Comparison of ENCODE assay signal across 8 cellular contexts in the genomic region with DNA sequence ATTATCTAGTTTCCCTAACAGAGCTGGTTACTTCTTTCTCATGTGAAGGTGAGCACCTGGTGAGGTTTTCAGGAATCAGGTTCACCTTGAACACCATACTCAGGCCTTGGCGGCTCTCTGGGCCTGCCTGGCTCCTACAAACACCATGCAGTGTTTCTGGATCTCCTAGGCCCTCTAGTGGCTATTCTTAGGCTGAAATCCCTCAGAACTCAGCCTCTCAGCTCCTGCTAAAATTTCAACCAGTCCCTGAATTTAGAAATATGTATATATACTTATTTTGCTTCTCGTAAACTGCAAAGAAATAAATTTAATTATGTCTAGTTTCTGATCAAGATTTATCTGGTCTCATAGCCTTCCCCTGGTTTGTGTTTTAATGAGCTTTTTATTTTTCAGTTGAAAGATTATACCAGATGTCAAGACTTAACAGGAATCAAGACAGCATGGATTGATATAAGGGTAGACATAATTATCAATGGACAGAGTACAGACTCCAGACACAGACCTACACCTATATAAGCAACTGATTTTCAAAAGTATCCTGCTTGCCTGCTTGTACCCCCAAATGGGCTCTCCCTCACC. TPM values are rescaled to one million over a fixed set of nuclear protein-coding genes. Genes with fewer than 3 reads are reported as not detected.
DNase-seq lines count a peak whose midpoint lies in the region; ATAC-seq and TF ChIP-seq lines count a peak whose summit lies in the region.

No MANE protein-coding gene starts in this region.

- peak; percentile 79 for ATAC-seq in GM18498 (IDR thresholded peaks at IDR 0.05; ENCODE audit: unreplicated experiment)
- peak; percentile 81 for ATAC-seq in HG03139 (IDR thresholded peaks at IDR 0.05; ENCODE audit: unreplicated experiment)
- ATAC-seq in HG02571 (IDR thresholded peaks at IDR 0.05; ENCODE audit: unreplicated experiment) = no peak

- no peak overlapping the region for H3K27ac ChIP-seq in left ventricle myocardium inferior (replicated peaks)

- H3K9me3 ChIP-seq in left ventricle myocardium inferior (replicated peaks) = no peaks in the 10 kb centered on the region

- H3K27me3 ChIP-seq in left ventricle myocardium inferior (ENCODE audit: low read depth) = no peaks in the 10 kb centered on the region

- H3K36me3 Mint-ChIP-seq in activated naive CD4-positive, alpha-beta T cell treated with anti-CD3 and anti-CD28 coated beads, Interleukin-2, amount 10 ng/mL, durations not matched to agents 7 days and 5 days = no peaks in the 10 kb centered on the region

- CTCF ChIA-PET in activated naive CD4-positive, alpha-beta T cell treated with anti-CD3 and anti-CD28 coated beads, Interleukin-2, amount 10 ng/mL, durations not matched to agents 7 days and 5 days (lab: Charles Lee) = interaction anchor here (0.6 to 5.0 kb wide), 17 partner anchors 9 to 1454 kb away, joined by 3 to 72 read pairs (median 3); no protein-coding TSS in a partner anchor

- no peaks in the 10 kb centered on the region for H3K36me3 ChIP-seq in left ventricle myocardium inferior

- no peak overlapping the region for H3K27ac Mint-ChIP-seq in activated naive CD4-positive, alpha-beta T cell treated with anti-CD3 and anti-CD28 coated beads, Interleukin-2, amount 10 ng/mL, durations not matched to agents 7 days and 5 days

- intact Hi-C loops in left ventricle myocardium inferior (cut with micrococcal nuclease) = loop anchor here (5.0 kb wide), 1 partner anchor 473 kb away; no protein-coding TSS in a partner anchor

- H3K4me3 ChIP-seq in left ventricle myocardium inferior (no peak overlapping the region), retinal pigment epithelial cell (ENCODE audit: low read length) (no peak overlapping the region)

- no peak overlapping the region for H3K4me3 Mint-ChIP-seq in activated naive CD4-positive, alpha-beta T cell treated with anti-CD3 and anti-CD28 coated beads, Interleukin-2, amount 10 ng/mL, durations not matched to agents 7 days and 5 days

- peak; percentile 87 for TF ChIP-seq CTCF in AG09319 (IDR thresholded peaks at IDR 0.05; ENCODE audit: low read depth, low read length)
- peak; percentile 80 for TF ChIP-seq CTCF in left ventricle myocardium inferior (IDR thresholded peaks at IDR 0.05; ENCODE audit: borderline replicate concordance)
- TF ChIP-seq CTCF in retinal pigment epithelial cell (conservative IDR thresholded peaks at IDR 0.05; ENCODE audit: low read depth, low read length) = peak; percentile 90

- DNase-seq in AG09319 (ENCODE audit: extremely low read depth, low read depth) = no peak
- DNase-seq in NCI-H345 (lab: John Stamatoyannopoulos, UW) = peak; percentile 70
- DNase-seq in activated naive CD4-positive, alpha-beta T cell treated with anti-CD3 and anti-CD28 coated beads, Interleukin-2, amount 10 ng/mL, durations not matched to agents 7 days and 5 days = peak; percentile 27
- no peak for DNase-seq in left ventricle myocardium inferior
- no peak for DNase-seq in retinal pigment epithelial cell (ENCODE audit: low read depth)

- no peaks in the 10 kb centered on the region for H3K9me3 Mint-ChIP-seq in activated naive CD4-positive, alpha-beta T cell treated with anti-CD3 and anti-CD28 coated beads, Interleukin-2, amount 10 ng/mL, durations not matched to agents 7 days and 5 days

- no peaks in the 10 kb centered on the region for H3K4me1 Mint-ChIP-seq in activated naive CD4-positive, alpha-beta T cell treated with anti-CD3 and anti-CD28 coated beads, Interleukin-2, amount 10 ng/mL, durations not matched to agents 7 days and 5 days

- no peaks in the 10 kb centered on the region for H3K27me3 Mint-ChIP-seq in activated naive CD4-positive, alpha-beta T cell treated with anti-CD3 and anti-CD28 coated beads, Interleukin-2, amount 10 ng/mL, durations not matched to agents 7 days and 5 days

- no peaks in the 10 kb centered on the region for H3K4me1 ChIP-seq in left ventricle myocardium inferior

RNA-seq across cellular contexts. Expression of gene ANKEF1, which starts 55.9 kb away (rescaled TPM):
- 1.3 TPM for total RNA-seq in left ventricle myocardium inferior

Comparison
In these comparisons a context has a peak if more than half of its experiments do, and no peak if none do; other contexts are left out.
1. DNase-seq: peak in NCI-H345 (single experiment) and activated naive CD4-positive, alpha-beta T cell treated with anti-CD3 and anti-CD28 coated beads, Interleukin-2, amount 10 ng/mL, durations not matched to agents 7 days and 5 days (single experiment); none in AG09319 (single experiment), left ventricle myocardium inferior (single experiment) and retinal pigment epithelial cell (single experiment).
2. Peak in every context shown above with its lines, with median percentiles within 50 percentile points of each other: CTCF ChIP-seq.